In genomic region chr6:34839696-34840352, GRCh38 we compare ENCODE assay signal across 18 cellular contexts. TPM values are rescaled to one million over a fixed set of nuclear protein-coding genes. Genes with fewer than 3 reads are reported as not detected.
DNase-seq lines count a peak whose midpoint lies in the region; ATAC-seq and TF ChIP-seq lines count a peak whose summit lies in the region.
"Had no signal": no experiment of that assay in that cellular context is flagged by ENCODE, and none has a peak within 500 bp of the region (broad histone marks: within the 10 kb centered on the region; RNA-seq: fewer than 3 reads in every experiment).

No MANE protein-coding gene starts in this region.

- TF ChIP-seq CTCF in psoas muscle (IDR thresholded peaks at IDR 0.05) (no peak), chondrocyte (IDR thresholded peaks at IDR 0.05) (no peak)

- DNase-seq in activated naive CD4-positive, alpha-beta T cell treated with anti-CD3 and anti-CD28 coated beads, Interleukin-2, amount 50 U/mL, for 16 hours, result no peak
- no peak for DNase-seq in activated naive CD8-positive, alpha-beta T cell treated with anti-CD3 and anti-CD28 coated beads, Interleukin-2, amount 50 U/mL, for 24 hours
- DNase-seq in psoas muscle (peak in 1 of 2 donors; percentile 18), chondrocyte (ENCODE audit: low spot score) (no peak), HPDE6-E6E7 (ENCODE audit: extremely low spot score) (no peak)
- DNase-seq: activated CD4-positive, alpha-beta T cell treated with anti-CD3 and anti-CD28 coated beads, Interleukin-2, amount 50 U/mL, for 48 hours; activated T-cell treated with anti-CD3 and anti-CD28 coated beads, Interleukin-2, amount 50 U/mL, for 1 hour; NCI-H1694 treated with DMSO at 0.1 percent for 48 hours; NCI-H226; NK-92 treated with Interleukin-12 subunit alpha and Interleukin-12 subunit beta, amount 100 ng/mL, for 24 hours; occipital lobe; stimulated activated CD4-positive, alpha-beta T cell treated with anti-CD3 and anti-CD28 coated beads, Interleukin-2, amount 100 ng/mL, for 48 hours had no signal

- H3K4me1 ChIP-seq in HUES6 (ENCODE audit: control insufficient read depth, insufficient read depth, low read length), result no peaks in the 10 kb centered on the region
- H3K4me1 ChIP-seq in psoas muscle, result peaks cover 18% of the 10 kb centered on the region
- H3K4me1 ChIP-seq: breast epithelium had no signal

- H3K27me3 ChIP-seq in HUES6 (ENCODE audit: control insufficient read depth, insufficient read depth, low read length), result no peaks in the 10 kb centered on the region
- no peaks in the 10 kb centered on the region for H3K27me3 ChIP-seq in psoas muscle (ENCODE audit: insufficient read depth in 3 of 3, low read length in 2 of 3)
- H3K27me3 ChIP-seq: breast epithelium had no signal

- no peaks in the 10 kb centered on the region for H3K9me3 Mint-ChIP-seq in activated naive CD4-positive, alpha-beta T cell treated with anti-CD3 and anti-CD28 coated beads, Interleukin-2, amount 50 U/mL, for 24 hours
- H3K9me3 Mint-ChIP-seq in activated naive CD8-positive, alpha-beta T cell treated with anti-CD3 and anti-CD28 coated beads, Interleukin-2, amount 50 U/mL, for 24 hours, result no peaks in the 10 kb centered on the region
- H3K9me3 Mint-ChIP-seq in chondrocyte (ENCODE audit: low read depth), result no peaks in the 10 kb centered on the region
- H3K9me3 Mint-ChIP-seq: dendritic cell treated with granulocyte-macrophage colony-stimulating factor and Interleukin-4, amounts not matched to agents 40 ng/mL and 50 ng/mL, for 4 days had no signal

- peaks cover 39% of the 10 kb centered on the region for H3K36me3 ChIP-seq in HUES6 (ENCODE audit: control insufficient read depth, insufficient read depth, low read length)
- peaks cover 0 to 54% of the 10 kb centered on the region in 2 donors for H3K36me3 ChIP-seq in psoas muscle (ENCODE audit: insufficient read depth in 1 of 2, low read depth in 1 of 2)
- H3K36me3 ChIP-seq: breast epithelium had no signal

- H3K27ac ChIP-seq in HUES6 (ENCODE audit: low read depth, low read length) (peak overlapping the region; percentile 4; the same call in 1 of the 2 replicates), psoas muscle (peak overlapping the region; percentile 47)
- H3K27ac ChIP-seq: breast epithelium had no signal

- no peak overlapping the region for H3K9ac ChIP-seq in HUES6 (ENCODE audit: low read length)

- H3K4me3 Mint-ChIP-seq in activated naive CD4-positive, alpha-beta T cell treated with anti-CD3 and anti-CD28 coated beads, Interleukin-2, amount 50 U/mL, for 24 hours, result no peak overlapping the region
- no peak overlapping the region for H3K4me3 Mint-ChIP-seq in activated naive CD8-positive, alpha-beta T cell treated with anti-CD3 and anti-CD28 coated beads, Interleukin-2, amount 50 U/mL, for 24 hours
- H3K4me3 Mint-ChIP-seq in chondrocyte (ENCODE audit: unreplicated experiment), result no peak overlapping the region
- H3K4me3 Mint-ChIP-seq: activated naive CD8-positive, alpha-beta T cell; dendritic cell treated with granulocyte-macrophage colony-stimulating factor and Interleukin-4, amounts not matched to agents 40 ng/mL and 50 ng/mL, for 4 days had no signal

- no peak overlapping the region for H3K4me3 ChIP-seq in HUES6 (ENCODE audit: low read depth, low read length)
- no peak overlapping the region for H3K4me3 ChIP-seq in psoas muscle
- H3K4me3 ChIP-seq: breast epithelium had no signal

- intact Hi-C loops in psoas muscle (cut with DNase I), result no loop called here

- no peak for ATAC-seq in activated naive CD8-positive, alpha-beta T cell treated with anti-CD3 and anti-CD28 coated beads, Interleukin-2, amount 50 U/mL, for 24 hours
- ATAC-seq in psoas muscle (peak; percentile 38 to 68 (median 54)), GM18861 (IDR thresholded peaks at IDR 0.05; ENCODE audit: unreplicated experiment) (no peak)

- no peaks in the 10 kb centered on the region for H3K27me3 Mint-ChIP-seq in activated naive CD4-positive, alpha-beta T cell treated with anti-CD3 and anti-CD28 coated beads, Interleukin-2, amount 50 U/mL, for 24 hours
- H3K27me3 Mint-ChIP-seq in activated naive CD8-positive, alpha-beta T cell treated with anti-CD3 and anti-CD28 coated beads, Interleukin-2, amount 50 U/mL, for 24 hours, result no peaks in the 10 kb centered on the region
- no peaks in the 10 kb centered on the region for H3K27me3 Mint-ChIP-seq in chondrocyte (ENCODE audit: low read depth)
- H3K27me3 Mint-ChIP-seq: activated naive CD8-positive, alpha-beta T cell; dendritic cell treated with granulocyte-macrophage colony-stimulating factor and Interleukin-4, amounts not matched to agents 40 ng/mL and 50 ng/mL, for 4 days had no signal

- H3K4me1 Mint-ChIP-seq in activated naive CD4-positive, alpha-beta T cell treated with anti-CD3 and anti-CD28 coated beads, Interleukin-2, amount 50 U/mL, for 24 hours, result peaks cover 6% of the 10 kb centered on the region
- H3K4me1 Mint-ChIP-seq in activated naive CD8-positive, alpha-beta T cell treated with anti-CD3 and anti-CD28 coated beads, Interleukin-2, amount 50 U/mL, for 24 hours, result no peaks in the 10 kb centered on the region
- no peaks in the 10 kb centered on the region for H3K4me1 Mint-ChIP-seq in chondrocyte (ENCODE audit: low read depth)

- H3K27ac Mint-ChIP-seq in activated naive CD4-positive, alpha-beta T cell treated with anti-CD3 and anti-CD28 coated beads, Interleukin-2, amount 50 U/mL, for 24 hours, result peak overlapping the region; percentile 8
- H3K27ac Mint-ChIP-seq in activated naive CD8-positive, alpha-beta T cell treated with anti-CD3 and anti-CD28 coated beads, Interleukin-2, amount 50 U/mL, for 24 hours, result peak overlapping the region; percentile 35
- H3K27ac Mint-ChIP-seq in chondrocyte (ENCODE audit: unreplicated experiment), result no peak overlapping the region
- H3K27ac Mint-ChIP-seq: activated naive CD8-positive, alpha-beta T cell; dendritic cell treated with granulocyte-macrophage colony-stimulating factor and Interleukin-4, amounts not matched to agents 40 ng/mL and 50 ng/mL, for 4 days had no signal

- H3K9me3 ChIP-seq in HUES6 (ENCODE audit: control insufficient read depth, insufficient read depth, low read depth, low read length) (no peaks in the 10 kb centered on the region), psoas muscle (no peaks in the 10 kb centered on the region)
- H3K9me3 ChIP-seq: breast epithelium had no signal

- 79 to 89% (median 83%) methylated on average over 15 of the region's 15 CpGs for WGBS in psoas muscle, 3 donors

- H3K36me3 Mint-ChIP-seq in activated naive CD4-positive, alpha-beta T cell treated with anti-CD3 and anti-CD28 coated beads, Interleukin-2, amount 50 U/mL, for 24 hours, result peaks cover 14% of the 10 kb centered on the region
- H3K36me3 Mint-ChIP-seq in activated naive CD8-positive, alpha-beta T cell treated with anti-CD3 and anti-CD28 coated beads, Interleukin-2, amount 50 U/mL, for 24 hours (ENCODE audit: low read depth), result peaks cover 27% of the 10 kb centered on the region
- H3K36me3 Mint-ChIP-seq in chondrocyte (ENCODE audit: low read depth), result peaks cover 22% of the 10 kb centered on the region

RNA-seq across cellular contexts. Expression of gene BLTP3A, which starts 47.9 kb away (rescaled TPM):
- total RNA-seq in psoas muscle, result 10 to 100 TPM; 16.5 to 34.7 (median 20.8) TPM
- 1 to 10 TPM; 4.2 to 9.6 (median 4.5) TPM for polyA plus RNA-seq in psoas muscle
- total RNA-seq in chondrocyte, result 9.8 to 20.8 TPM (median 20.1 TPM) in 3 replicates

RNA-seq across cellular contexts. Expression of gene TAF11, which starts 48.0 kb away (rescaled TPM):
- total RNA-seq in psoas muscle (10 to 100 TPM; 17.4 to 25.8 (median 23.1) TPM), chondrocyte (30.5 to 42.1 TPM (median 31.7 TPM) in 3 replicates)
- polyA plus RNA-seq in psoas muscle, result 10 to 100 TPM; 31.8 to 71.8 (median 60.9) TPM

RNA-seq across cellular contexts. Expression of gene ANKS1A, which starts 49.2 kb away (rescaled TPM):
- total RNA-seq in psoas muscle, result 10 to 100 TPM in 1 of 4 donors, 1 to 10 TPM in 3; 6.1 to 12.4 (median 7.7) TPM
- 1 to 10 TPM; 3.9 to 5.7 (median 5.6) TPM for polyA plus RNA-seq in psoas muscle
- total RNA-seq in chondrocyte, result 17.2 to 18.4 TPM (median 17.2 TPM) in 3 replicates

Comparison
In these comparisons a context has a peak if more than half of its experiments do, and no peak if none do; other contexts are left out.
1. ATAC-seq: peak in psoas muscle (4 of 4); none in activated naive CD8-positive, alpha-beta T cell treated with anti-CD3 and anti-CD28 coated beads, Interleukin-2, amount 50 U/mL, for 24 hours (single experiment) and GM18861 (single experiment).